Comparison of ENCODE assay signal across 8 cellular contexts in the genomic region with DNA sequence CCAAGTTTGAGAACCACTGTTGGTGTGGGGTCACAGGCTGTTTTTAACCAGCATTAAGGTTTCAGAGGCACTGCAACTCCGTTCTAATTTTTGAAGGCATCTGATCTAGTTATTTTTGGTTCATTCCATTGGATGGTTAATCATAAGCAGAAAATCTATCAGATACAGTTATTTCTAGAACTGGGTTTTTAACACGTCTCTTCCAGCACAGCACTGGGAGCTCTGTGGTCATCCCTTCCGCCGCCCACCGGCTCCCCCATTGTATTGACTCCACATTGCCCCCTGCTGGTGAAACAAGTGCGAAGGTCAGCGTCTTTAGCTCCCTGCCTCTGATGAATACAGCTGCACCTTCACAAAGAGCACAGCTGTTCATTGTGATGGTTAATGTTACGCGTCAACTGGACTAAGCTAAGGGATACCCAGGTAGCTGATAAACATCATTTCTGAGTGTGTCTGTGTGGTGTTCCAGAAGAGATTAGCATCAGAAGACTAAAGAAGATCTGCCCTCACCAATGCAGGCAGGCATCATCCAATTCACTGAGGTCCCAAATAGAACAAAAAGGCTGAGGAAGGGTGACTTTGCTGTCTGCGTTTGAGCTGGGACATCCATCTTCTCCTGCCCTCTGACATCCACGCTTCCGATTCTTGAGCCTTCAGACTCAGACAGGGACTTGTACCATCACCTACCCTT. TPM values are rescaled to one million over a fixed set of nuclear protein-coding genes. Genes with fewer than 3 reads are reported as not detected.
DNase-seq lines count a peak whose midpoint lies in the region; ATAC-seq, FAIRE-seq and TF ChIP-seq lines count a peak whose summit lies in the region.

No MANE protein-coding gene starts in this region.

- H3K4me1 ChIP-seq in OCI-LY3 (ENCODE audit: low read length) (peaks cover 21% of the 10 kb centered on the region), gastrocnemius medialis (no peaks in the 10 kb centered on the region)

- no peak overlapping the region for H3K9ac ChIP-seq in OCI-LY3 (ENCODE audit: low read length)

- peak overlapping the region; percentile 84 for H2AFZ ChIP-seq in OCI-LY3 (ENCODE audit: low read depth, low read length)

- H3K9me3 ChIP-seq in OCI-LY3 (ENCODE audit: insufficient read depth, low read length) (no peaks in the 10 kb centered on the region), gastrocnemius medialis (no peaks in the 10 kb centered on the region)

- no peak for ATAC-seq in gastrocnemius medialis
- ATAC-seq in HG02938 (IDR thresholded peaks at IDR 0.05; ENCODE audit: unreplicated experiment) = no peak
- ATAC-seq in HG02852 (IDR thresholded peaks at IDR 0.05; ENCODE audit: unreplicated experiment) = no peak

- in situ Hi-C loops in gastrocnemius medialis (cut with MboI; ENCODE audit: low sequenced_read_pairs in 4 of 4) = no loop called here

- H3K36me3 ChIP-seq in OCI-LY3 (replicated peaks; ENCODE audit: low read depth, low read length) = no peaks in the 10 kb centered on the region
- H3K36me3 ChIP-seq in gastrocnemius medialis = no peaks in the 10 kb centered on the region

- no peak overlapping the region for H3K27ac Mint-ChIP-seq in activated T-helper 2 cell treated with anti-CD3 and anti-CD28 coated beads, Interferon-gamma antibody, Interleukin-2, Interleukin-4, amounts not matched to agents 10 μg/mL and 5 μg/mL and 100 μg/mL, durations not matched to agents 14 hours and 24 hours and 36 hours

- intact Hi-C loops in activated T-helper 2 cell treated with anti-CD3 and anti-CD28 coated beads, Interferon-gamma antibody, Interleukin-2, Interleukin-4, amounts not matched to agents 10 μg/mL and 5 μg/mL and 100 μg/mL, durations not matched to agents 14 hours and 24 hours and 36 hours (cut with micrococcal nuclease) = loop anchor here (1.0 to 5.0 kb wide), 3 partner anchors 46 to 103 kb away; no protein-coding TSS in a partner anchor
- intact Hi-C loops in head of caudate nucleus (cut with DNase I) = no loop called here
- intact Hi-C loops in gastrocnemius medialis (cut with DNase I; ENCODE audit: low total_unique reads) = loop anchor here (5.0 kb wide), 1 partner anchor 100 kb away; no protein-coding TSS in a partner anchor

- H3K27ac ChIP-seq in OCI-LY3 (ENCODE audit: low read length) (no peak overlapping the region), gastrocnemius medialis (no peak overlapping the region)

- H3K4me3 ChIP-seq in OCI-LY3 (ENCODE audit: low read length) (peak overlapping the region; percentile 62), gastrocnemius medialis (no peak overlapping the region)

- H4K20me1 ChIP-seq in OCI-LY3 (ENCODE audit: insufficient read depth, low read length) = no peaks in the 10 kb centered on the region

- H3K79me2 ChIP-seq in OCI-LY3 (ENCODE audit: low read length) = no peaks in the 10 kb centered on the region

- peaks cover 12% of the 10 kb centered on the region for H3K4me1 Mint-ChIP-seq in activated T-helper 2 cell treated with anti-CD3 and anti-CD28 coated beads, Interferon-gamma antibody, Interleukin-2, Interleukin-4, amounts not matched to agents 10 μg/mL and 5 μg/mL and 100 μg/mL, durations not matched to agents 14 hours and 24 hours and 36 hours (ENCODE audit: low read depth)

- no peaks in the 10 kb centered on the region for H3K36me3 Mint-ChIP-seq in activated T-helper 2 cell treated with anti-CD3 and anti-CD28 coated beads, Interferon-gamma antibody, Interleukin-2, Interleukin-4, amounts not matched to agents 10 μg/mL and 5 μg/mL and 100 μg/mL, durations not matched to agents 14 hours and 24 hours and 36 hours (ENCODE audit: low read depth)

- no peaks in the 10 kb centered on the region for H3K9me3 Mint-ChIP-seq in activated T-helper 2 cell treated with anti-CD3 and anti-CD28 coated beads, Interferon-gamma antibody, Interleukin-2, Interleukin-4, amounts not matched to agents 10 μg/mL and 5 μg/mL and 100 μg/mL, durations not matched to agents 14 hours and 24 hours and 36 hours

- TF ChIP-seq POLR2A in H54 (IDR thresholded peaks at IDR 0.05; ENCODE audit: low read depth, low read length) = no peak
- TF ChIP-seq POLR2A in gastrocnemius medialis (IDR thresholded peaks at IDR 0.05) = no peak

- DNase-seq in COLO829 (ENCODE audit: low spot score) (peak; percentile 57), H54 (ENCODE audit: insufficient read length, low spot score) (peak; percentile 23), head of caudate nucleus (peak in 29 of 42 donors; percentile 4 to 79 (median 44)), gastrocnemius medialis (no peak)
- DNase-seq in activated T-helper 2 cell treated with anti-CD3 and anti-CD28 coated beads, Interferon-gamma antibody, Interleukin-2, Interleukin-4, amounts not matched to agents 10 μg/mL and 5 μg/mL and 100 μg/mL, durations not matched to agents 14 hours and 24 hours and 36 hours (ENCODE audit: low spot score) = peak; percentile 44

- peaks cover 7% of the 10 kb centered on the region; the same call in 1 of the 2 replicates for H3K27me3 ChIP-seq in OCI-LY3 (ENCODE audit: low read depth, low read length)
- no peaks in the 10 kb centered on the region for H3K27me3 ChIP-seq in gastrocnemius medialis

- no peak overlapping the region for H3K4me3 Mint-ChIP-seq in activated T-helper 2 cell treated with anti-CD3 and anti-CD28 coated beads, Interferon-gamma antibody, Interleukin-2, Interleukin-4, amounts not matched to agents 10 μg/mL and 5 μg/mL and 100 μg/mL, durations not matched to agents 14 hours and 24 hours and 36 hours (ENCODE audit: low read depth)

- peaks cover 38% of the 10 kb centered on the region for H3K27me3 Mint-ChIP-seq in activated T-helper 2 cell treated with anti-CD3 and anti-CD28 coated beads, Interferon-gamma antibody, Interleukin-2, Interleukin-4, amounts not matched to agents 10 μg/mL and 5 μg/mL and 100 μg/mL, durations not matched to agents 14 hours and 24 hours and 36 hours (ENCODE audit: low read depth)

- no peak for FAIRE-seq in H54 (lab: Jason Lieb, UNC)

- TF ChIP-seq CTCF in OCI-LY3 (IDR thresholded peaks at IDR 0.05; ENCODE audit: low read depth, low read length) (peak; percentile 94), gastrocnemius medialis (IDR thresholded peaks at IDR 0.05 in 4 of 5, conservative IDR thresholded peaks at IDR 0.05 in 1 of 5) (peak in 3 of 5 experiments; percentile 34 to 57 (median 45))

- H3K4me2 ChIP-seq in OCI-LY3 (ENCODE audit: low read length) = peak overlapping the region; percentile 76

RNA-seq across cellular contexts. Expression of gene CCL18, which starts 8.5 kb away (rescaled TPM):
- total RNA-seq in activated T-helper 2 cell treated with anti-CD3 and anti-CD28 coated beads, Interferon-gamma antibody, Interleukin-2, Interleukin-4, amounts not matched to agents 10 μg/mL and 5 μg/mL and 100 μg/mL, durations not matched to agents 14 hours and 24 hours and 36 hours = not detected in 2 replicates
- 1 to 10 TPM in 1 of 4 donors, under 1 TPM in 1, not detected in 2; 0.71 to 4.1 TPM for total RNA-seq in gastrocnemius medialis

RNA-seq across cellular contexts. Expression of gene CCL3, which starts 17.4 kb away (rescaled TPM):
- total RNA-seq in activated T-helper 2 cell treated with anti-CD3 and anti-CD28 coated beads, Interferon-gamma antibody, Interleukin-2, Interleukin-4, amounts not matched to agents 10 μg/mL and 5 μg/mL and 100 μg/mL, durations not matched to agents 14 hours and 24 hours and 36 hours = 218 and 222 TPM in 2 replicates
- total RNA-seq in gastrocnemius medialis = 1 to 10 TPM in 1 of 4 donors, under 1 TPM in 1, not detected in 2; 0.68 to 1.7 TPM

RNA-seq across cellular contexts. Expression of gene CCL4, which starts 31.1 kb away (rescaled TPM):
- 136 and 150 TPM in 2 replicates for total RNA-seq in activated T-helper 2 cell treated with anti-CD3 and anti-CD28 coated beads, Interferon-gamma antibody, Interleukin-2, Interleukin-4, amounts not matched to agents 10 μg/mL and 5 μg/mL and 100 μg/mL, durations not matched to agents 14 hours and 24 hours and 36 hours
- total RNA-seq in gastrocnemius medialis = under 1 TPM in 2 of 4 donors, not detected in 2; 0.42 to 0.49 TPM

RNA-seq across cellular contexts. Expression of gene CCL23, which starts 54.8 kb away (rescaled TPM):
- total RNA-seq in activated T-helper 2 cell treated with anti-CD3 and anti-CD28 coated beads, Interferon-gamma antibody, Interleukin-2, Interleukin-4, amounts not matched to agents 10 μg/mL and 5 μg/mL and 100 μg/mL, durations not matched to agents 14 hours and 24 hours and 36 hours = not detected in 2 replicates
- total RNA-seq in gastrocnemius medialis = not detected

Comparison
In these comparisons a context has a peak if more than half of its experiments do, and no peak if none do; other contexts are left out.
1. DNase-seq: peak in COLO829 (single experiment), H54 (single experiment), activated T-helper 2 cell treated with anti-CD3 and anti-CD28 coated beads, Interferon-gamma antibody, Interleukin-2, Interleukin-4, amounts not matched to agents 10 μg/mL and 5 μg/mL and 100 μg/mL, durations not matched to agents 14 hours and 24 hours and 36 hours (single experiment) and head of caudate nucleus (29 of 42); none in gastrocnemius medialis (0 of 2).
2. RNA of gene CCL3, which starts 17.4 kb away (total RNA-seq): 218 to 222 TPM in activated T-helper 2 cell treated with anti-CD3 and anti-CD28 coated beads, Interferon-gamma antibody, Interleukin-2, Interleukin-4, amounts not matched to agents 10 μg/mL and 5 μg/mL and 100 μg/mL, durations not matched to agents 14 hours and 24 hours and 36 hours; 0.68 to 1.7 TPM in gastrocnemius medialis; every median in the first group is over 10 times any median in the second.
3. RNA of gene CCL4, which starts 31.1 kb away (total RNA-seq): 136 to 150 TPM in activated T-helper 2 cell treated with anti-CD3 and anti-CD28 coated beads, Interferon-gamma antibody, Interleukin-2, Interleukin-4, amounts not matched to agents 10 μg/mL and 5 μg/mL and 100 μg/mL, durations not matched to agents 14 hours and 24 hours and 36 hours; 0.42 to 0.49 TPM in gastrocnemius medialis; every median in the first group is over 10 times any median in the second.